1 cellular context compared by ENCODE assay signal in genomic region chr20:63565021-63565698, GRCh38.
A peak's percentile ranks its signal among the peaks of the same experiment; 100 is the strongest.
TF ChIP-seq lines count a peak whose summit lies in the region.

No MANE protein-coding gene starts in this region.

TF ChIP-seq in HepG2, 621 proteins besides CTCF, POLR2A, EP300 and RAD21:
- TF ChIP-seq ZNF577 (CRISPR knock-in tag; IDR thresholded peaks at IDR 0.05; ENCODE audit: borderline replicate concordance, low read depth) (no peak), FOSL1 (CRISPR knock-in tag; IDR thresholded peaks at IDR 0.05; ENCODE audit: borderline replicate concordance) (no peak), MZF1 (CRISPR knock-in tag; IDR thresholded peaks at IDR 0.05; ENCODE audit: borderline replicate concordance) (no peak), KLF9 (CRISPR knock-in tag; IDR thresholded peaks at IDR 0.05; ENCODE audit: low read depth) (no peak), NCOR1 (IDR thresholded peaks at IDR 0.05; ENCODE audit: borderline replicate concordance, low read length) (no peak), ZNF761 (CRISPR knock-in tag; conservative IDR thresholded peaks at IDR 0.05) (no peak), ZFP1 (CRISPR knock-in tag; IDR thresholded peaks at IDR 0.05) (no peak), AGO2 (optimal IDR thresholded peaks at IDR 0.05; ENCODE audit: low read depth, low read length) (peak; percentile 31), GATAD1 (CRISPR knock-in tag; IDR thresholded peaks at IDR 0.05) (no peak), AKAP8 (CRISPR knock-in tag; IDR thresholded peaks at IDR 0.05) (no peak), MYC (CRISPR knock-in tag; IDR thresholded peaks at IDR 0.05; ENCODE audit: borderline replicate concordance) (0 out of 2 replicates have a peak, but pooled peaks have one; percentile 19), SCMH1 (CRISPR knock-in tag; IDR thresholded peaks at IDR 0.05; ENCODE audit: borderline replicate concordance) (no peak), TEAD2 (CRISPR knock-in tag; IDR thresholded peaks at IDR 0.05) (no peak)
- TF ChIP-seq, protein P1, sequence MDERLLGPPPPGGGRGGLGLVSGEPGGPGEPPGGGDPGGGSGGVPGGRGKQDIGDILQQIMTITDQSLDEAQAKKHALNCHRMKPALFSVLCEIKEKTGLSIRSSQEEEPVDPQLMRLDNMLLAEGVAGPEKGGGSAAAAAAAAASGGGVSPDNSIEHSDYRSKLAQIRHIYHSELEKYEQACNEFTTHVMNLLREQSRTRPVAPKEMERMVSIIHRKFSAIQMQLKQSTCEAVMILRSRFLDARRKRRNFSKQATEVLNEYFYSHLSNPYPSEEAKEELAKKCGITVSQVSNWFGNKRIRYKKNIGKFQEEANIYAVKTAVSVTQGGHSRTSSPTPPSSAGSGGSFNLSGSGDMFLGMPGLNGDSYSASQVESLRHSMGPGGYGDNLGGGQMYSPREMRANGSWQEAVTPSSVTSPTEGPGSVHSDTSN (CRISPR knock-in tag; IDR thresholded peaks at IDR 0.05), result no peak
- TF ChIP-seq, protein P2, sequence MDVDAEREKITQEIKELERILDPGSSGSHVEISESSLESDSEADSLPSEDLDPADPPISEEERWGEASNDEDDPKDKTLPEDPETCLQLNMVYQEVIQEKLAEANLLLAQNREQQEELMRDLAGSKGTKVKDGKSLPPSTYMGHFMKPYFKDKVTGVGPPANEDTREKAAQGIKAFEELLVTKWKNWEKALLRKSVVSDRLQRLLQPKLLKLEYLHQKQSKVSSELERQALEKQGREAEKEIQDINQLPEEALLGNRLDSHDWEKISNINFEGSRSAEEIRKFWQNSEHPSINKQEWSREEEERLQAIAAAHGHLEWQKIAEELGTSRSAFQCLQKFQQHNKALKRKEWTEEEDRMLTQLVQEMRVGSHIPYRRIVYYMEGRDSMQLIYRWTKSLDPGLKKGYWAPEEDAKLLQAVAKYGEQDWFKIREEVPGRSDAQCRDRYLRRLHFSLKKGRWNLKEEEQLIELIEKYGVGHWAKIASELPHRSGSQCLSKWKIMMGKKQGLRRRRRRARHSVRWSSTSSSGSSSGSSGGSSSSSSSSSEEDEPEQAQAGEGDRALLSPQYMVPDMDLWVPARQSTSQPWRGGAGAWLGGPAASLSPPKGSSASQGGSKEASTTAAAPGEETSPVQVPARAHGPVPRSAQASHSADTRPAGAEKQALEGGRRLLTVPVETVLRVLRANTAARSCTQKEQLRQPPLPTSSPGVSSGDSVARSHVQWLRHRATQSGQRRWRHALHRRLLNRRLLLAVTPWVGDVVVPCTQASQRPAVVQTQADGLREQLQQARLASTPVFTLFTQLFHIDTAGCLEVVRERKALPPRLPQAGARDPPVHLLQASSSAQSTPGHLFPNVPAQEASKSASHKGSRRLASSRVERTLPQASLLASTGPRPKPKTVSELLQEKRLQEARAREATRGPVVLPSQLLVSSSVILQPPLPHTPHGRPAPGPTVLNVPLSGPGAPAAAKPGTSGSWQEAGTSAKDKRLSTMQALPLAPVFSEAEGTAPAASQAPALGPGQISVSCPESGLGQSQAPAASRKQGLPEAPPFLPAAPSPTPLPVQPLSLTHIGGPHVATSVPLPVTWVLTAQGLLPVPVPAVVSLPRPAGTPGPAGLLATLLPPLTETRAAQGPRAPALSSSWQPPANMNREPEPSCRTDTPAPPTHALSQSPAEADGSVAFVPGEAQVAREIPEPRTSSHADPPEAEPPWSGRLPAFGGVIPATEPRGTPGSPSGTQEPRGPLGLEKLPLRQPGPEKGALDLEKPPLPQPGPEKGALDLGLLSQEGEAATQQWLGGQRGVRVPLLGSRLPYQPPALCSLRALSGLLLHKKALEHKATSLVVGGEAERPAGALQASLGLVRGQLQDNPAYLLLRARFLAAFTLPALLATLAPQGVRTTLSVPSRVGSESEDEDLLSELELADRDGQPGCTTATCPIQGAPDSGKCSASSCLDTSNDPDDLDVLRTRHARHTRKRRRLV (CRISPR knock-in tag; IDR thresholded peaks at IDR 0.05), result no peak
